In the genomic region with DNA sequence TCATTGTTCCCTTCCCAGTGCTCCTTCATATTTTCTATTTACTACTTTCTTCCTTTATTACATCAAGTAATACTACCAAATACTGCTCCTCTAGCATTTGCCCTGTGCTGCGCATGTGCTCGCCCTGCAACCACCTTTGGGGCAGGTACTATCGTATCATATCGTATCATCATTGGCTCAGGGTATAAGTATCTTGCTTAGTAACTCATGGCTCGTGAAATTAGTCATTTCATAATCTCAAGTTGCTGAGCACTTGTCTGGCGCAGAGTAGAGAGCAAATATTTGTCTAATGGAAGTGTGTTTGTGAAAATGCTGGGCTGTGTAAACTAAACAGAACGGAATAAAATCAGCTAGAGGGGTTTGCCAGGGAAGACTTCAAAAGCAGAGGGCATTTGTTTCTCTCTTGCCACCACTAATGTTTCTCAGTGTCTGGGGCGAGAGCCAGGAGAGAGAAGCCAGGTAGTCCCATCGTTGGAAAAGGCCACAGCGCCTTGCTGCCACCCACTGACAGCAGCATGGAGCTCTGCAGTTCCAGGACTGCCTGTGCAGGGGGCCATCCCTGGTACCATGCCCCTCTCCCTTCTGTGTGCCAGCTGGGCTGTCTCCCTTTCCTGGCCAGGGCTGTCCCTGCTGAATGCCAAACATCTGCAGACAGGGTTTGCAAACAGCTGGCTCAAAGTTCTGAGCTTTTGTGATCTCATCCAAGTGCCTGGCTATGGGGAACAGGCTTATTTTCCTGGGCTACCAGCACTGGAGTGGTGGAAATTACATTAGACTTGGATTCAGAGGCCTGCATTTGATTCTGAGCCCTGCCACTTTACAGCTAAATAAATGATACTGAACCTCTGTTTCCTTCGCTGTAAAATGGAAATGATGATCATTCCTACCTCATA, we compare ENCODE assay signal across 11 cellular contexts. TPM values are rescaled to one million over a fixed set of nuclear protein-coding genes. Genes with fewer than 3 reads are reported as not detected.
A peak's percentile ranks its signal among the peaks of the same experiment; 100 is the strongest.
DNase-seq lines count a peak whose midpoint lies in the region; TF ChIP-seq lines count a peak whose summit lies in the region.
"Had no signal": no experiment of that assay in that cellular context is flagged by ENCODE, and none has a peak within 500 bp of the region (broad histone marks: within the 10 kb centered on the region; RNA-seq: fewer than 3 reads in every experiment).

No MANE protein-coding gene starts in this region.

- H3K27ac ChIP-seq in coronary artery = peak overlapping the region; percentile 16 to 39
- no peak overlapping the region for H3K27ac ChIP-seq in SJCRH30
- H3K27ac ChIP-seq: HL-60, RWPE1 had no signal

- H3K27ac Mint-ChIP-seq in Calu3 (ENCODE audit: unreplicated experiment) = no peak overlapping the region

- no peaks in the 10 kb centered on the region for H3K9me3 Mint-ChIP-seq in Calu3 (ENCODE audit: low read depth, unreplicated experiment)

- no peaks in the 10 kb centered on the region for H3K36me3 ChIP-seq in SJCRH30

- H3K4me1 Mint-ChIP-seq in Calu3 (ENCODE audit: low read depth, unreplicated experiment) = peaks cover 38% of the 10 kb centered on the region

- CTCF ChIA-PET in Calu3 (lab: Charles Lee) = interaction anchor here (0.6 to 1.7 kb wide), 4 partner anchors 9 to 162 kb away, joined by 3 to 5 read pairs (median 4); no protein-coding TSS in a partner anchor

- 0 out of 2 replicates have a peak, but pooled peaks cover 2% of the 10 kb centered on the region for H3K27me3 ChIP-seq in SJCRH30

- H3K4me3 ChIP-seq in coronary artery = no peak overlapping the region
- no peak overlapping the region for H3K4me3 ChIP-seq in SJCRH30

- no peaks in the 10 kb centered on the region for H3K36me3 Mint-ChIP-seq in Calu3 (ENCODE audit: insufficient read depth, unreplicated experiment)

- no peaks in the 10 kb centered on the region; the same call in 1 of the 2 replicates for H3K9me3 ChIP-seq in SJCRH30 (replicated peaks)

- TF ChIP-seq CTCF in Calu3 (IDR thresholded peaks at IDR 0.05; ENCODE audit: unreplicated experiment) (peak; percentile 15), coronary artery (IDR thresholded peaks at IDR 0.05) (no peak)

- H3K27me3 Mint-ChIP-seq in Calu3 (ENCODE audit: unreplicated experiment) = peaks cover 15% of the 10 kb centered on the region

- H3K4me1 ChIP-seq in SJCRH30 = no peaks in the 10 kb centered on the region; the same call in 1 of the 2 replicates

- DNase-seq in Calu3 = peak; percentile 47
- peak; percentile 52 for DNase-seq in NCI-H2196 treated with DMSO at 0.1 percent for 48 hours (lab: John Stamatoyannopoulos, UW; ENCODE audit: unreplicated experiment)
- no peak for DNase-seq in coronary artery (ENCODE audit: low spot score)
- peak; percentile 57 for DNase-seq in mucosa of gallbladder (ENCODE audit: low spot score)
- no peak for DNase-seq in SJCRH30
- DNase-seq in GDM1 (lab: John Stamatoyannopoulos, UW) = no peak
- no peak for DNase-seq in islet precursor cell
- no peak for DNase-seq in amniotic stem cell (lab: John Stamatoyannopoulos, UW)

- no TSS peak for BruUV-seq in Calu3 (replicated peaks; lab: Mats Ljungman, UMichigan)

- intact Hi-C loops in Calu3 (cut with micrococcal nuclease; ENCODE audit: unreplicated experiment) = no loop called here

- no peak overlapping the region for H3K4me3 Mint-ChIP-seq in Calu3 (ENCODE audit: low read depth, unreplicated experiment)

RNA-seq across cellular contexts. Expression of a gene that starts 19.9 kb away (rescaled TPM):
- total RNA-seq in Calu3 (2022) (18.5 and 23.5 TPM in 2 replicates), mucosa of gallbladder (35.0 TPM)
- 19.0 and 20.0 TPM in 2 replicates for total RNA-seq in SJCRH30 (2014; rRNA removed; shearing (Covaris generic))

RNA-seq across cellular contexts. Expression of a gene that starts 34.3 kb away (rescaled TPM):
- total RNA-seq in Calu3 (2022) (not detected in 2 replicates), mucosa of gallbladder (21.1 TPM)
- 0.04 TPM in 1 of 2 replicates, not detected in the other for total RNA-seq in SJCRH30 (2014; rRNA removed; shearing (Covaris generic))
- total RNA-seq: esophagus mucosa had no signal

RNA-seq across cellular contexts. Expression of a gene that starts 43.7 kb away (rescaled TPM):
- total RNA-seq in Calu3 (2022) (31.3 and 34.1 TPM in 2 replicates), mucosa of gallbladder (56.7 TPM)
- total RNA-seq in SJCRH30 (2014; rRNA removed; shearing (Covaris generic)) = 58.7 and 65.5 TPM in 2 replicates

Comparison
In these comparisons a context has a peak if more than half of its experiments do, and no peak if none do; other contexts are left out.
1. DNase-seq: peak in Calu3 (single experiment), NCI-H2196 treated with DMSO at 0.1 percent for 48 hours (single experiment) and mucosa of gallbladder (single experiment); none in coronary artery (single experiment), SJCRH30 (0 of 2), GDM1 (single experiment), islet precursor cell (single experiment) and amniotic stem cell (single experiment).
2. RNA of a gene that starts 34.3 kb away (total RNA-seq): 21.1 TPM in mucosa of gallbladder (single experiment); 0.04 TPM in SJCRH30 and not detected in Calu3; every median in the first group is over 10 times any median in the second.